ENCODE assay signal across 21 cellular contexts in the genomic region with DNA sequence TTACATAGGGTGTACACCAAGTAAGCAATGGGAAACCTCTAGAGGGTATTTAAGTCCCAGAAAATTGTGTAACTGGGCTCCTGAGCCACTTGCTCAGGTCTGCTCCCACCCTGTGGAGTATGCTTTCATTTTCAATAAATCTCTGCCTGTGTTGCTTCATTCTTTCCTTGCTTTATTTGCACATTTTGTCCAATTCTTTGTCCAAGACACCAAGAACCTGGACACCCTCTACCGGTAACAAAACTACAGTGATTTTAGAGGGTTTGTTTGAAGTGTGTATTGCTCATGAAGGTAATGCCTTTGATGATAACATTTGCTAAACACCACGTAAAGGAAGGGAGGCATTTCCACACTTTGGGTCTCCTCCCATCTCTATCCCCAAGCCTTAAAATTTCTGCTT. TPM values are rescaled to one million over a fixed set of nuclear protein-coding genes. Genes with fewer than 3 reads are reported as not detected.
A peak's percentile ranks its signal among the peaks of the same experiment; 100 is the strongest.
DNase-seq lines count a peak whose midpoint lies in the region; ATAC-seq, FAIRE-seq and TF ChIP-seq lines count a peak whose summit lies in the region.
"Had no signal": no experiment of that assay in that cellular context is flagged by ENCODE, and none has a peak within 500 bp of the region (broad histone marks: within the 10 kb centered on the region; RNA-seq: fewer than 3 reads in every experiment).

No MANE protein-coding gene starts in this region.

- H3K9ac ChIP-seq in PC-3 (ENCODE audit: low read length) (no peak overlapping the region), liver (ENCODE audit: low read depth in 1 of 2, low read length in 2 of 2) (no peak overlapping the region)

- H3K9me3 ChIP-seq in PC-3 (ENCODE audit: low read length) = no peaks in the 10 kb centered on the region
- no peaks in the 10 kb centered on the region for H3K9me3 ChIP-seq in liver (ENCODE audit: control insufficient read depth in 4 of 4, low read length in 3 of 4)
- H3K9me3 ChIP-seq in naive thymus-derived CD4-positive, alpha-beta T cell (ENCODE audit: control insufficient read depth in 2 of 3, low read length in 3 of 3) = no peaks in the 10 kb centered on the region
- H3K9me3 ChIP-seq: SJCRH30 had no signal

- no peak; the same call in 1 of the 2 replicates for TF ChIP-seq CTCF in PC-3 (conservative IDR thresholded peaks at IDR 0.05; ENCODE audit: low read depth, low read length)
- TF ChIP-seq CTCF in liver (IDR thresholded peaks at IDR 0.05; ENCODE audit: low read depth, low read length, missing input control) = no peak

- H3K27me3 ChIP-seq in PC-3 (ENCODE audit: low read length) = no peaks in the 10 kb centered on the region
- H3K27me3 ChIP-seq in liver (ENCODE audit: control insufficient read depth in 4 of 4, insufficient read depth in 4 of 4, low read length in 3 of 4) = no peaks in the 10 kb centered on the region
- H3K27me3 ChIP-seq in naive thymus-derived CD4-positive, alpha-beta T cell (ENCODE audit: control insufficient read depth in 2 of 2, insufficient read depth in 2 of 2, low read length in 2 of 2) = no peaks in the 10 kb centered on the region
- H3K27me3 ChIP-seq: SJCRH30 had no signal

- H3K4me3 Mint-ChIP-seq in naive thymus-derived CD4-positive, alpha-beta T cell = peak overlapping the region in 3 of 10 donors; percentile 3 to 52 (median 20)
- H3K4me3 Mint-ChIP-seq: CD4-positive, CD25-positive, alpha-beta regulatory T cell; IgD-negative memory B cell had no signal

- no peaks in the 10 kb centered on the region for H3K9me2 ChIP-seq in PC-3 (replicated peaks; ENCODE audit: low read length)

- ATAC-seq in PC-3 (no peak), HG02588 (IDR thresholded peaks at IDR 0.05; ENCODE audit: unreplicated experiment) (no peak)
- no peak for ATAC-seq in naive thymus-derived CD4-positive, alpha-beta T cell
- ATAC-seq: Panc1 had no signal

- peaks cover 0 to 11% (median 3%) of the 10 kb centered on the region in 5 donors for H3K36me3 Mint-ChIP-seq in naive thymus-derived CD4-positive, alpha-beta T cell

- peak; percentile 76 for FAIRE-seq in GM19239 (lab: Jason Lieb, UNC)

- peaks cover 0 to 5% (median 0%) of the 10 kb centered on the region in 11 donors for H3K9me3 Mint-ChIP-seq in naive thymus-derived CD4-positive, alpha-beta T cell
- H3K9me3 Mint-ChIP-seq: CD4-positive, CD25-positive, alpha-beta regulatory T cell; IgD-negative memory B cell had no signal

- no peak overlapping the region for H3K27ac Mint-ChIP-seq in naive thymus-derived CD4-positive, alpha-beta T cell
- H3K27ac Mint-ChIP-seq: CD4-positive, CD25-positive, alpha-beta regulatory T cell had no signal

- intact Hi-C loops in PC-3 (cut with micrococcal nuclease) = no loop called here
- intact Hi-C loops in naive thymus-derived CD4-positive, alpha-beta T cell (cut with micrococcal nuclease) = no loop called here

- CTCF ChIA-PET in PC-3 (lab: Charles Lee) = no interaction called here
- CTCF ChIA-PET in naive thymus-derived CD4-positive, alpha-beta T cell (lab: Charles Lee) = no interaction called here

- H3K27me3 Mint-ChIP-seq in naive thymus-derived CD4-positive, alpha-beta T cell = no peaks in the 10 kb centered on the region
- H3K27me3 Mint-ChIP-seq: CD4-positive, CD25-positive, alpha-beta regulatory T cell had no signal

- no peaks in the 10 kb centered on the region for H3K36me3 ChIP-seq in PC-3 (ENCODE audit: low read depth, low read length)
- H3K36me3 ChIP-seq in liver (ENCODE audit: control insufficient read depth in 4 of 4, insufficient read depth in 3 of 4, low read depth in 1 of 4, low read length in 3 of 4) = no peaks in the 10 kb centered on the region
- no peaks in the 10 kb centered on the region for H3K36me3 ChIP-seq in naive thymus-derived CD4-positive, alpha-beta T cell (ENCODE audit: control insufficient read depth in 2 of 3, insufficient read depth in 3 of 3, low read length in 3 of 3)
- H3K36me3 ChIP-seq: SJCRH30 had no signal

- H4K20me1 ChIP-seq in PC-3 (ENCODE audit: low read length) = no peaks in the 10 kb centered on the region

- POLR2A ChIA-PET in PC-3 (lab: Charles Lee; ENCODE audit: unreplicated experiment) = no interaction called here
- POLR2A ChIA-PET in naive thymus-derived CD4-positive, alpha-beta T cell (lab: Charles Lee) = interaction anchor here (0.6 kb wide), 1 partner anchor 226 kb away, joined by 3 read pairs; no protein-coding TSS in a partner anchor

- H3K4me1 ChIP-seq in PC-3 (ENCODE audit: insufficient read depth, low read length) (peaks cover 3% of the 10 kb centered on the region; the same call in 1 of the 2 replicates), liver (ENCODE audit: control insufficient read depth in 4 of 4, insufficient read depth in 4 of 4, low read length in 3 of 4) (no peaks in the 10 kb centered on the region)
- H3K4me1 ChIP-seq in naive thymus-derived CD4-positive, alpha-beta T cell (ENCODE audit: control insufficient read depth in 2 of 2, insufficient read depth in 2 of 2, low read length in 2 of 2) = peaks cover 0 to 3% of the 10 kb centered on the region in 2 donors
- H3K4me1 ChIP-seq: SJCRH30 had no signal

- no TSS peak for BruUV-seq in PC-3 (replicated peaks; lab: Mats Ljungman, UMichigan)

- TF ChIP-seq RAD21 in liver (IDR thresholded peaks at IDR 0.05) = peak; percentile 41 to 54

- H3K4me3 ChIP-seq in PC-3 (ENCODE audit: low read length) (no peak overlapping the region), liver (ENCODE audit: low read depth in 1 of 3, low read length in 3 of 3) (no peak overlapping the region)
- no peak overlapping the region for H3K4me3 ChIP-seq in naive thymus-derived CD4-positive, alpha-beta T cell (ENCODE audit: low read length)
- H3K4me3 ChIP-seq: SJCRH30 had no signal

- WGBS in liver = 67% methylated on average over 2 of the region's 2 CpGs

- H3K79me2 ChIP-seq in PC-3 (ENCODE audit: low read length) = no peaks in the 10 kb centered on the region

- H3K27ac ChIP-seq in PC-3 (ENCODE audit: low read length) (no peak overlapping the region), liver (ENCODE audit: low read depth in 1 of 2, low read length in 2 of 2) (no peak overlapping the region)
- H3K27ac ChIP-seq in naive thymus-derived CD4-positive, alpha-beta T cell (ENCODE audit: low read depth, low read length) = no peak overlapping the region
- H3K27ac ChIP-seq: SJCRH30 had no signal

- DNase-seq in GM19239 (ENCODE audit: insufficient read length, low spot score) (no peak), LoVo (ENCODE audit: low spot score) (peak; percentile 42), PC-3 (peak; percentile 13), hepatic stellate cell (ENCODE audit: low spot score) (no peak)
- DNase-seq in naive thymus-derived CD4-positive, alpha-beta T cell = no peak
- DNase-seq: CD4-positive, CD25-positive, alpha-beta regulatory T cell; COR-L47; GOT3; HCEC 1CT; NCI-H1694; NCI-H2081; NCI-H2171; NCI-H524 treated with DMSO at 0.1 percent for 48 hours; NCI-H82; SJCRH30; T-helper 1 cell had no signal

- H3K4me1 Mint-ChIP-seq in naive thymus-derived CD4-positive, alpha-beta T cell = peaks cover 16 to 44% (median 20%) of the 10 kb centered on the region in 7 donors

- H3K4me2 ChIP-seq in PC-3 (ENCODE audit: low read length) = no peak overlapping the region

- no peaks in the 10 kb centered on the region for H3F3A ChIP-seq in PC-3 (ENCODE audit: low read length, unreplicated experiment)

- H2AFZ ChIP-seq in PC-3 (ENCODE audit: low read length) = peak overlapping the region; percentile 11; the same call in 1 of the 2 replicates

TF ChIP-seq in liver, 16 proteins besides CTCF, POLR2A, EP300 and RAD21 (continues in another document):
- TF ChIP-seq FOXA2 (IDR thresholded peaks at IDR 0.05) = no peak
- no peak for TF ChIP-seq HNF4G (IDR thresholded peaks at IDR 0.05)
- TF ChIP-seq JUND (IDR thresholded peaks at IDR 0.05) = no peak
- TF ChIP-seq FOXA1 (IDR thresholded peaks at IDR 0.05) = no peak
- no peak for TF ChIP-seq ZBTB33 (IDR thresholded peaks at IDR 0.05)
- TF ChIP-seq, protein P1, sequence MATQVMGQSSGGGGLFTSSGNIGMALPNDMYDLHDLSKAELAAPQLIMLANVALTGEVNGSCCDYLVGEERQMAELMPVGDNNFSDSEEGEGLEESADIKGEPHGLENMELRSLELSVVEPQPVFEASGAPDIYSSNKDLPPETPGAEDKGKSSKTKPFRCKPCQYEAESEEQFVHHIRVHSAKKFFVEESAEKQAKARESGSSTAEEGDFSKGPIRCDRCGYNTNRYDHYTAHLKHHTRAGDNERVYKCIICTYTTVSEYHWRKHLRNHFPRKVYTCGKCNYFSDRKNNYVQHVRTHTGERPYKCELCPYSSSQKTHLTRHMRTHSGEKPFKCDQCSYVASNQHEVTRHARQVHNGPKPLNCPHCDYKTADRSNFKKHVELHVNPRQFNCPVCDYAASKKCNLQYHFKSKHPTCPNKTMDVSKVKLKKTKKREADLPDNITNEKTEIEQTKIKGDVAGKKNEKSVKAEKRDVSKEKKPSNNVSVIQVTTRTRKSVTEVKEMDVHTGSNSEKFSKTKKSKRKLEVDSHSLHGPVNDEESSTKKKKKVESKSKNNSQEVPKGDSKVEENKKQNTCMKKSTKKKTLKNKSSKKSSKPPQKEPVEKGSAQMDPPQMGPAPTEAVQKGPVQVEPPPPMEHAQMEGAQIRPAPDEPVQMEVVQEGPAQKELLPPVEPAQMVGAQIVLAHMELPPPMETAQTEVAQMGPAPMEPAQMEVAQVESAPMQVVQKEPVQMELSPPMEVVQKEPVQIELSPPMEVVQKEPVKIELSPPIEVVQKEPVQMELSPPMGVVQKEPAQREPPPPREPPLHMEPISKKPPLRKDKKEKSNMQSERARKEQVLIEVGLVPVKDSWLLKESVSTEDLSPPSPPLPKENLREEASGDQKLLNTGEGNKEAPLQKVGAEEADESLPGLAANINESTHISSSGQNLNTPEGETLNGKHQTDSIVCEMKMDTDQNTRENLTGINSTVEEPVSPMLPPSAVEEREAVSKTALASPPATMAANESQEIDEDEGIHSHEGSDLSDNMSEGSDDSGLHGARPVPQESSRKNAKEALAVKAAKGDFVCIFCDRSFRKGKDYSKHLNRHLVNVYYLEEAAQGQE (IDR thresholded peaks at IDR 0.05) = no peak

RNA-seq across cellular contexts. Expression of gene MYB, which starts 46.2 kb away (rescaled TPM):
- 1.4 and 4.4 TPM in 2 replicates for total RNA-seq in PC-3 (2014; rRNA removed)
- 10 to 100 TPM in 1 of 2 donors, under 1 TPM in 1; 0.08 to 19.8 TPM for total RNA-seq in liver
- polyA plus RNA-seq in liver = under 1 TPM; 0.10 to 0.13 TPM
- 10 to 100 TPM; 14.2 to 33.3 (median 17.3) TPM for total RNA-seq in naive thymus-derived CD4-positive, alpha-beta T cell
- 1 to 10 TPM; 2.1 to 2.9 TPM for polyA plus RNA-seq in naive thymus-derived CD4-positive, alpha-beta T cell
- total RNA-seq: G401 had no signal
- polyA plus RNA-seq: IgD-negative memory B cell had no signal

Comparison
In these comparisons a context has a peak if more than half of its experiments do, and no peak if none do; other contexts are left out.
1. DNase-seq: peak in LoVo (single experiment) and PC-3 (single experiment); none in GM19239 (single experiment), hepatic stellate cell (single experiment) and naive thymus-derived CD4-positive, alpha-beta T cell (0 of 9).